ENCODE assay signal across 27 cellular contexts in the genomic region with DNA sequence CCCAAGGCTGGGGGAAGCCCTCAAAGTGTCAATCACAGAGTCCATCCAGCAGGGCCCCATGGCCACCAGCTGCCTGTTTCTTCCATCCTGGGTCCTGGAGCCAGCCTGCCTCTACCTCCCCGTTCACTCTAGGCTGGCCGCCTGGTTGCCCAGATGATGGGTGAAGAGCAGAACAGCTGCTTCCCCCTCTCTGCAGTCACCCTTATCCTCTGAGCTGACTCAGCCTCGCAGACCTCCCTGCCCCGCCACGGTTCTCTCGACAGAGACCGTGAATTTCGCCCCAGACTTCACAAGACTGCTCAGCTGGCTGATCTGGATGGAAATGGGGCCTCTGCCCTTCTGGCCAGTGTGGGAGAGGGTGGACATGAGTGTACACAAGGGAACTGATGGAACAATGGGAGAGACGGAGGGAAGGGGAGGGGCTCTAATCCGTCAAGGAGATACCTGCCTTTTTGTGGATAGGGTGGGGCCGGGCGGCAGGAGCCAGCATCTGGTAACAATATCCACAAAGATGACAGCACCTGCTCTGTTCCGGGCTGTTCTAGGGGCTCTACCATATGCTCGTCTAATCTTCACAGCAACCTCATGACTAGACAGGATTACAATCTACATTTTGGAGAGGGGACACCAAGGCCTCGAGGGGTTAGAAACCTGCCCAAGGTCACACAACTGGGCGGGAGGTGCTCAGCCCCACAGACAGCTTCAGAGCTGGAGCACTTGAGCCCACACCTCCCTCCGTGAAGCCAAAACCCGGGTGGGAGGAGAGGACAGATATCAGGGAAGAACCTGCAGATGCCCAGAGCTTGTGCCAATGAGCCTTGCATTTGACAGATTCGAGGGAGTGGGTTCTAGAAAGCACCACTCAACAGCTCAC.
DNase-seq lines count a peak whose midpoint lies in the region; ATAC-seq and TF ChIP-seq lines count a peak whose summit lies in the region.
"Had no signal": no experiment of that assay in that cellular context is flagged by ENCODE, and none has a peak within 500 bp of the region (broad histone marks: within the 10 kb centered on the region; RNA-seq: fewer than 3 reads in every experiment).

No MANE protein-coding gene starts in this region.

- intact Hi-C loops in Right ventricle myocardium superior (cut with DNase I) (no loop called here), left cardiac atrium (cut with DNase I) (no loop called here), sciatic nerve (cut with DNase I) (no loop called here), MCF 10A (cut with micrococcal nuclease) (no loop called here)

- no TSS peak for BruUV-seq in MCF 10A (replicated peaks; lab: Mats Ljungman, UMichigan)

- POLR2A ChIA-PET in MCF 10A (lab: Yijun Ruan, JAX) = interaction anchor here (0.7 kb wide), 1 partner anchor 36 kb away, joined by 3 read pairs; no protein-coding TSS in a partner anchor

- H3K9me3 Mint-ChIP-seq in glutamatergic neuron (ENCODE audit: unreplicated experiment) (peaks cover 9% of the 10 kb centered on the region), MCF 10A (ENCODE audit: unreplicated experiment) (peaks cover 7% of the 10 kb centered on the region)
- H3K9me3 Mint-ChIP-seq: activated CD4-positive, alpha-beta T cell treated with anti-CD3 and anti-CD28 coated beads, Interleukin-2, amount 10 ng/mL, durations not matched to agents 24 days and 14 days; activated T-helper 2 cell treated with anti-CD3 and anti-CD28 coated beads, Interferon-gamma antibody, Interleukin-2, Interleukin-4, amounts not matched to agents 10 μg/mL and 5 μg/mL and 100 μg/mL, durations not matched to agents 14 hours and 24 hours and 36 hours; CD4-positive, alpha-beta memory T cell had no signal

- peak; percentile 3 for DNase-seq in Right ventricle myocardium superior
- DNase-seq in left cardiac atrium = no peak
- peak; percentile 71 for DNase-seq in NCI-H69 (lab: John Stamatoyannopoulos, UW)
- no peak for DNase-seq in glutamatergic neuron
- no peak for DNase-seq in putamen (ENCODE audit: low spot score)
- DNase-seq in sciatic nerve (ENCODE audit: low spot score) = no peak
- no peak for DNase-seq in MCF 10A (ENCODE audit: unreplicated experiment)
- DNase-seq: activated CD4-positive, alpha-beta T cell treated with anti-CD3 and anti-CD28 coated beads, Interleukin-2, amount 10 ng/mL, durations not matched to agents 24 days and 14 days; activated CD8-positive, alpha-beta memory T cell treated with anti-CD3 and anti-CD28 coated beads for 24 hours; activated T-cell treated with anti-CD3 and anti-CD28 coated beads for 4 hours; AML-193; CD4-positive, alpha-beta memory T cell; effector memory CD4-positive, alpha-beta T cell; MM.1S; NCI-H526 treated with DMSO at 0.1 percent for 48 hours; nephron progenitor cell; spleen; stimulated activated CD4-positive, alpha-beta T cell treated with anti-CD3 and anti-CD28 coated beads, Interleukin-2, amount 100 ng/mL, for 24 hours; stimulated activated naive CD8-positive, alpha-beta T cell treated with anti-CD3 and anti-CD28 coated beads, Interleukin-15, Interleukin-2, amounts not matched to agents 100 U/mL and 50 U/mL, for 24 hours; SW 1271; T1000; testis had no signal

- no peak for TF ChIP-seq CTCF in glutamatergic neuron (IDR thresholded peaks at IDR 0.05; ENCODE audit: partially characterized antibody, unreplicated experiment)
- no peak for TF ChIP-seq CTCF in MCF 10A (IDR thresholded peaks at IDR 0.05; ENCODE audit: unreplicated experiment)

- peaks cover 9% of the 10 kb centered on the region for H3K27me3 Mint-ChIP-seq in glutamatergic neuron (ENCODE audit: unreplicated experiment)
- H3K27me3 Mint-ChIP-seq in MCF 10A (ENCODE audit: insufficient read depth, unreplicated experiment) = peaks cover 69% of the 10 kb centered on the region
- H3K27me3 Mint-ChIP-seq: activated naive CD8-positive, alpha-beta T cell had no signal

- H3K27ac Mint-ChIP-seq in glutamatergic neuron (ENCODE audit: unreplicated experiment) = peak overlapping the region; percentile 56
- H3K27ac Mint-ChIP-seq in MCF 10A (ENCODE audit: low read depth, unreplicated experiment) = no peak overlapping the region
- H3K27ac Mint-ChIP-seq: activated CD4-positive, alpha-beta T cell treated with anti-CD3 and anti-CD28 coated beads, Interleukin-2, amount 10 ng/mL, durations not matched to agents 24 days and 14 days; activated naive CD8-positive, alpha-beta T cell; activated T-helper 2 cell treated with anti-CD3 and anti-CD28 coated beads, Interferon-gamma antibody, Interleukin-2, Interleukin-4, amounts not matched to agents 10 μg/mL and 5 μg/mL and 100 μg/mL, durations not matched to agents 14 hours and 24 hours and 36 hours; CD4-positive, alpha-beta memory T cell; memory B cell; nephron progenitor cell had no signal

- ATAC-seq in Right ventricle myocardium superior (ENCODE audit: poor library complexity) (no peak), left cardiac atrium (no peak), sciatic nerve (no peak)
- ATAC-seq: GM12878; left lung; stimulated activated naive CD8-positive, alpha-beta T cell treated with anti-CD3 and anti-CD28 coated beads, Interleukin-15, Interleukin-2, amounts not matched to agents 100 U/mL and 50 U/mL, for 24 hours had no signal

- CTCF ChIA-PET in MCF 10A (lab: Yijun Ruan, JAX) = no interaction called here

- no peak overlapping the region for H3K4me3 Mint-ChIP-seq in glutamatergic neuron (ENCODE audit: unreplicated experiment)
- H3K4me3 Mint-ChIP-seq in MCF 10A (ENCODE audit: unreplicated experiment) = no peak overlapping the region
- H3K4me3 Mint-ChIP-seq: activated CD4-positive, alpha-beta T cell treated with anti-CD3 and anti-CD28 coated beads, Interleukin-2, amount 10 ng/mL, durations not matched to agents 24 days and 14 days; activated naive CD8-positive, alpha-beta T cell; CD4-positive, alpha-beta memory T cell; memory B cell; nephron progenitor cell had no signal

- peaks cover 5% of the 10 kb centered on the region for H3K36me3 Mint-ChIP-seq in glutamatergic neuron (ENCODE audit: unreplicated experiment)
- H3K36me3 Mint-ChIP-seq in MCF 10A (ENCODE audit: insufficient read depth, unreplicated experiment) = no peaks in the 10 kb centered on the region
- H3K36me3 Mint-ChIP-seq: CD4-positive, alpha-beta memory T cell had no signal

- H3K4me1 Mint-ChIP-seq in glutamatergic neuron (ENCODE audit: low read depth, unreplicated experiment) (peaks cover 6% of the 10 kb centered on the region), MCF 10A (ENCODE audit: insufficient read depth, unreplicated experiment) (no peaks in the 10 kb centered on the region)
- H3K4me1 Mint-ChIP-seq: activated CD4-positive, alpha-beta T cell treated with anti-CD3 and anti-CD28 coated beads, Interleukin-2, amount 10 ng/mL, durations not matched to agents 24 days and 14 days had no signal

Comparison
In these comparisons a context has a peak if more than half of its experiments do, and no peak if none do; other contexts are left out.
1. DNase-seq: peak in Right ventricle myocardium superior (single experiment) and NCI-H69 (single experiment); none in left cardiac atrium (single experiment), glutamatergic neuron (single experiment), putamen (single experiment), sciatic nerve (single experiment) and MCF 10A (single experiment).